ENCODE assay signal across 21 cellular contexts in the genomic region with DNA sequence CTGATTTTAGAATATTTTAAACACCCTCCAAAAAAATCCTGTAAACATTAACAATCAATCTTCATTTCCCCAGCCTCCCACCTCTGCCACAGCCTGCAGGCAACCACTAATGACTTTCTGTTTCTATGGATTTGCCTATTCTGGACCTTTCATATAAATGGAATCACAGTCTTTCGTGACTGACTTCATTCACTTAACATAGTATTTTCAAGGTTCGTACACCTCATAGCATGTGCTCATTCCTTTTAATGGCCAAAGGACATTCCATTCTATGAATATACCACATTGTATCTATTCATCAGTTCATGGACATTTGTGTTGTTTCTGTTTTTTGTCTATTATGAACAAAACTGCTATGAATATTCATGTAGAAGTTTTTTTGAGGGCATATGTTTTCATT. TPM values are rescaled to one million over a fixed set of nuclear protein-coding genes. Genes with fewer than 3 reads are reported as not detected.
DNase-seq lines count a peak whose midpoint lies in the region; ATAC-seq and TF ChIP-seq lines count a peak whose summit lies in the region.
"Had no signal": no experiment of that assay in that cellular context is flagged by ENCODE, and none has a peak within 500 bp of the region (broad histone marks: within the 10 kb centered on the region; RNA-seq: fewer than 3 reads in every experiment).

No MANE protein-coding gene starts in this region.

- peaks cover 9% of the 10 kb centered on the region for H3K4me1 ChIP-seq in skeletal muscle satellite cell (ENCODE audit: control insufficient read depth, insufficient read depth, low read length)
- H3K4me1 ChIP-seq in neuronal stem cell (ENCODE audit: control insufficient read depth in 2 of 2, insufficient read depth in 1 of 2, low read depth in 1 of 2, low read length in 2 of 2), result no peaks in the 10 kb centered on the region

- peak; percentile 30 for DNase-seq in activated CD4-positive, alpha-beta T cell treated with anti-CD3 and anti-CD28 coated beads, Interleukin-2, amount 10 ng/mL, durations not matched to agents 24 days and 14 days
- no peak for DNase-seq in activated CD4-positive, alpha-beta T cell treated with anti-CD3 and anti-CD28 coated beads, Interleukin-2, amount 50 U/mL, for 48 hours
- DNase-seq in astrocyte of the cerebellum (ENCODE audit: low read depth) (peak; percentile 9), foreskin melanocyte (peak; percentile 41), neuronal stem cell (ENCODE audit: low spot score) (no peak), UCSD-AML1 (lab: John Stamatoyannopoulos, UW; ENCODE audit: unreplicated experiment) (no peak)
- DNase-seq: ACHN, KBM-7, MG63, NCI-H2029, NCI-H446, NCI-H524 treated with DMSO at 0.1 percent for 48 hours, NCI-H774 had no signal

- no peak overlapping the region for H3K4ac ChIP-seq in neuronal stem cell (ENCODE audit: low read length)

- in situ Hi-C loops in astrocyte of the cerebellum (cut with HindIII; ENCODE audit: low sequenced_read_pairs), result no loop called here

- H3K36me3 ChIP-seq in skeletal muscle satellite cell (ENCODE audit: insufficient read depth, low read length) (no peaks in the 10 kb centered on the region), neuronal stem cell (replicated peaks in 1 of 2; ENCODE audit: control insufficient read depth in 2 of 2, insufficient read depth in 2 of 2, low read length in 2 of 2) (peaks cover 0 to 9% of the 10 kb centered on the region in 2 donors)
- H3K36me3 ChIP-seq: MG63 had no signal

- no peaks in the 10 kb centered on the region for H3K27me3 Mint-ChIP-seq in activated CD4-positive, alpha-beta T cell treated with anti-CD3 and anti-CD28 coated beads, Interleukin-2, amount 10 ng/mL, durations not matched to agents 24 days and 14 days

- no peak overlapping the region for H3K27ac Mint-ChIP-seq in activated CD4-positive, alpha-beta T cell treated with anti-CD3 and anti-CD28 coated beads, Interleukin-2, amount 10 ng/mL, durations not matched to agents 24 days and 14 days

- H2AK5ac ChIP-seq in neuronal stem cell (ENCODE audit: low read depth, low read length), result no peak overlapping the region

- no peak overlapping the region for H3K23ac ChIP-seq in neuronal stem cell (ENCODE audit: low read depth, low read length, poor library complexity)

- no peak overlapping the region for H2BK5ac ChIP-seq in neuronal stem cell (ENCODE audit: low read length)

- H3K9me3 ChIP-seq in skeletal muscle satellite cell (replicated peaks; ENCODE audit: low read length) (no peaks in the 10 kb centered on the region), neuronal stem cell (replicated peaks in 1 of 2; ENCODE audit: control insufficient read depth in 2 of 2, insufficient read depth in 1 of 2, low read depth in 1 of 2, low read length in 2 of 2) (peaks cover 2 to 5% of the 10 kb centered on the region in 2 donors)
- H3K9me3 ChIP-seq: MG63 had no signal

- intact Hi-C loops in activated CD4-positive, alpha-beta T cell treated with anti-CD3 and anti-CD28 coated beads, Interleukin-2, amount 10 ng/mL, durations not matched to agents 24 days and 14 days (cut with micrococcal nuclease), result no loop called here

- H3K27me3 ChIP-seq in skeletal muscle satellite cell (ENCODE audit: control insufficient read depth, insufficient read depth, low read length), result no peaks in the 10 kb centered on the region
- no peaks in the 10 kb centered on the region for H3K27me3 ChIP-seq in neuronal stem cell (ENCODE audit: control insufficient read depth in 3 of 3, insufficient read depth in 3 of 3, low read depth in 1 of 3, low read length in 3 of 3)
- H3K27me3 ChIP-seq: MG63 had no signal

- no peak overlapping the region for H2BK120ac ChIP-seq in neuronal stem cell (ENCODE audit: low read depth, low read length)

- no peak overlapping the region for H4K91ac ChIP-seq in neuronal stem cell (ENCODE audit: low read depth, low read length, poor library complexity)

- H2BK12ac ChIP-seq in neuronal stem cell (ENCODE audit: low read length), result no peak overlapping the region

- H3K9ac ChIP-seq in skeletal muscle satellite cell (ENCODE audit: low read depth, low read length), result no peak overlapping the region
- H3K9ac ChIP-seq in neuronal stem cell (ENCODE audit: low read depth, low read length, poor library complexity), result no peak overlapping the region

- no peak for ATAC-seq in HG02610 (IDR thresholded peaks at IDR 0.05; ENCODE audit: unreplicated experiment)
- ATAC-seq: HCT116, SK-N-SH treated with all-trans-retinoic acid at 6 μM for 48 hours had no signal

- H3K18ac ChIP-seq in neuronal stem cell (ENCODE audit: low read length), result no peak overlapping the region

- H3K4me2 ChIP-seq in skeletal muscle satellite cell (ENCODE audit: low read length), result peak overlapping the region; percentile 23
- H3K4me2 ChIP-seq in neuronal stem cell (ENCODE audit: insufficient read depth, low read length, poor library complexity, severe bottlenecking), result no peak overlapping the region

- no peaks in the 10 kb centered on the region for H3K9me3 Mint-ChIP-seq in activated CD4-positive, alpha-beta T cell treated with anti-CD3 and anti-CD28 coated beads, Interleukin-2, amount 10 ng/mL, durations not matched to agents 24 days and 14 days

- H2AFZ ChIP-seq in neuronal stem cell (ENCODE audit: low read length), result no peak overlapping the region

- no peak overlapping the region for H3K4me3 Mint-ChIP-seq in activated CD4-positive, alpha-beta T cell treated with anti-CD3 and anti-CD28 coated beads, Interleukin-2, amount 10 ng/mL, durations not matched to agents 24 days and 14 days

- H3K4me3 ChIP-seq in astrocyte of the cerebellum (ENCODE audit: low read depth, low read length) (no peak overlapping the region), skeletal muscle satellite cell (ENCODE audit: low read length) (no peak overlapping the region), neuronal stem cell (ENCODE audit: low read length in 2 of 2) (no peak overlapping the region)
- H3K4me3 ChIP-seq: MG63 had no signal

- no peaks in the 10 kb centered on the region for H3K79me1 ChIP-seq in neuronal stem cell (ENCODE audit: low read depth, low read length)

- H4K8ac ChIP-seq in neuronal stem cell (ENCODE audit: low read depth, low read length), result no peak overlapping the region

- no peaks in the 10 kb centered on the region for H3K4me1 Mint-ChIP-seq in activated CD4-positive, alpha-beta T cell treated with anti-CD3 and anti-CD28 coated beads, Interleukin-2, amount 10 ng/mL, durations not matched to agents 24 days and 14 days

- H3K27ac ChIP-seq in neuronal stem cell (replicated peaks; ENCODE audit: low read length), result no peak overlapping the region
- H3K27ac ChIP-seq: 22Rv1 had no signal

- TF ChIP-seq CTCF in astrocyte of the cerebellum (IDR thresholded peaks at IDR 0.05; ENCODE audit: low read depth, low read length, missing control alignments), result no peak

- WGBS in neuronal stem cell (ENCODE audit: extremely low coverage in 2 of 2, insufficient read length in 2 of 2, insufficient replicate concordance in 1 of 2), 2 donors, result no CpG with 5 or more reads among the region's 2 CpGs

- H2BK15ac ChIP-seq in neuronal stem cell (ENCODE audit: low read length), result no peak overlapping the region

- H3K36me3 Mint-ChIP-seq in activated CD4-positive, alpha-beta T cell treated with anti-CD3 and anti-CD28 coated beads, Interleukin-2, amount 10 ng/mL, durations not matched to agents 24 days and 14 days (ENCODE audit: low read depth), result no peaks in the 10 kb centered on the region

- H3K14ac ChIP-seq in neuronal stem cell (ENCODE audit: low read length), result no peak overlapping the region

RNA-seq across cellular contexts. Expression of a gene that starts 48.5 kb away (rescaled TPM):
- not detected in 2 replicates for total RNA-seq in activated CD4-positive, alpha-beta T cell treated with anti-CD3 and anti-CD28 coated beads, Interleukin-2, amount 10 ng/mL, durations not matched to agents 24 days and 14 days
- total RNA-seq in skeletal muscle satellite cell (2012; rRNA removed), result not detected in 2 replicates
- polyA plus RNA-seq in neuronal stem cell (2013, experiment 1 of 2), result not detected
- polyA plus RNA-seq in neuronal stem cell (2013, experiment 2 of 2), result not detected
- total RNA-seq: H1, LHCN-M2 had no signal
- polyA plus RNA-seq: BJ, H1 had no signal

Comparison
In these comparisons a context has a peak if more than half of its experiments do, and no peak if none do; other contexts are left out.
1. DNase-seq: peak in activated CD4-positive, alpha-beta T cell treated with anti-CD3 and anti-CD28 coated beads, Interleukin-2, amount 10 ng/mL, durations not matched to agents 24 days and 14 days (single experiment), astrocyte of the cerebellum (single experiment) and foreskin melanocyte (single experiment); none in activated CD4-positive, alpha-beta T cell treated with anti-CD3 and anti-CD28 coated beads, Interleukin-2, amount 50 U/mL, for 48 hours (0 of 2), neuronal stem cell (single experiment) and UCSD-AML1 (single experiment).